8 cellular contexts compared by ENCODE assay signal in the genomic region with DNA sequence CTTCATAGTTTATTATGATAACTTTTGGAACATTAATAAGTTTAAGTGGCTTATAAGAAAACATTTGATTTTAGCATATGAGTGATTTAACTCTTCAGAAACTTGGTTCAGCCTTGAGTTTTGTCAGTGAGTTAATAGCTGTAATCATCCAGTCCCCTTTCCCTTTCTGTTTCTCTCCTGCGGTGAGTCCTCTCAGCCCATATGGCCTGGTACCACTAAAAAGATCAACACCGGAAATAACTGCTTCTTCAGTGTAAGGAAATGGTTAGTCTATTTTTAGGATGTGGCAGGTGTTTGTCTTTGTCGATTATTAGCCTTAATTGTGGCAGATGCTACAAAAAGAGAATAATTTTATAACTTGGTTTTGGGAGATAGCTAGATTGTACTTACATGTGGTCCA.
DNase-seq lines count a peak whose midpoint lies in the region; ATAC-seq lines count a peak whose summit lies in the region.

No MANE protein-coding gene starts in this region.

- peak overlapping the region; percentile 65 to 75 for H3K4me3 Mint-ChIP-seq in activated T-cell treated with anti-CD3 and anti-CD28 coated beads, Interleukin-2, amount 50 U/mL, for 72 hours

- peak; percentile 86 for ATAC-seq in GM19463 (IDR thresholded peaks at IDR 0.05; ENCODE audit: unreplicated experiment)
- ATAC-seq in HG03460 (IDR thresholded peaks at IDR 0.05; ENCODE audit: unreplicated experiment) = peak; percentile 77
- ATAC-seq in activated T-cell treated with anti-CD3 and anti-CD28 coated beads, Interleukin-2, amount 50 U/mL, for 72 hours (replicated peaks in 1 of 2) = peak; percentile 90 to 93

- H3K4me1 Mint-ChIP-seq in activated T-cell treated with anti-CD3 and anti-CD28 coated beads, Interleukin-2, amount 50 U/mL, for 72 hours (ENCODE audit: low read depth) = peaks cover 46% of the 10 kb centered on the region

- no peaks in the 10 kb centered on the region for H3K27me3 Mint-ChIP-seq in activated T-cell treated with anti-CD3 and anti-CD28 coated beads, Interleukin-2, amount 50 U/mL, for 72 hours (ENCODE audit: low read depth)

- H3K36me3 Mint-ChIP-seq in activated T-cell treated with anti-CD3 and anti-CD28 coated beads, Interleukin-2, amount 50 U/mL, for 72 hours (ENCODE audit: insufficient read depth in 2 of 2) = peaks cover 2 to 12% of the 10 kb centered on the region in 2 donors

- H3K9me3 Mint-ChIP-seq in activated T-cell treated with anti-CD3 and anti-CD28 coated beads, Interleukin-2, amount 50 U/mL, for 72 hours = no peaks in the 10 kb centered on the region

- DNase-seq in GF-D8 (lab: John Stamatoyannopoulos, UW) (peak; percentile 44), iPS-NIHi7 (ENCODE audit: extremely low spot score) (no peak), superior temporal gyrus (ENCODE audit: extremely low spot score) (no peak), T1000 (lab: John Stamatoyannopoulos, UW) (no peak), UCSD-AML1 (lab: John Stamatoyannopoulos, UW; ENCODE audit: unreplicated experiment) (no peak)
- DNase-seq in activated T-cell treated with anti-CD3 and anti-CD28 coated beads, Interleukin-2, amount 50 U/mL, for 72 hours = peak; percentile 39 to 48

- peak overlapping the region; percentile 94 for H3K27ac Mint-ChIP-seq in activated T-cell treated with anti-CD3 and anti-CD28 coated beads, Interleukin-2, amount 50 U/mL, for 72 hours

Comparison
In these comparisons a context has a peak if more than half of its experiments do, and no peak if none do; other contexts are left out.
1. DNase-seq: peak in GF-D8 (single experiment) and activated T-cell treated with anti-CD3 and anti-CD28 coated beads, Interleukin-2, amount 50 U/mL, for 72 hours (2 of 2); none in iPS-NIHi7 (single experiment), superior temporal gyrus (single experiment), T1000 (single experiment) and UCSD-AML1 (single experiment).
2. Peak in every context shown above with its lines, with median percentiles within 50 percentile points of each other: ATAC-seq.